ENCODE assay signal across 1 cellular context in genomic region chr3:39191103-39191502, GRCh38.
TF ChIP-seq lines count a peak whose summit lies in the region.

No MANE protein-coding gene starts in this region.

TF ChIP-seq in HepG2, 621 proteins besides CTCF, POLR2A, EP300 and RAD21:
- TF ChIP-seq MAZ (IDR thresholded peaks at IDR 0.05; ENCODE audit: borderline replicate concordance, low read depth, low read length) (peak; percentile 54; the same call in 1 of the 2 replicates), MAZ (CRISPR knock-in tag; IDR thresholded peaks at IDR 0.05; ENCODE audit: low read depth) (no peak), ZNF891 (CRISPR knock-in tag; IDR thresholded peaks at IDR 0.05) (no peak), FOXO1 (CRISPR knock-in tag; IDR thresholded peaks at IDR 0.05) (no peak), RFX1 (IDR thresholded peaks at IDR 0.05) (no peak), ZNF296 (CRISPR knock-in tag; conservative IDR thresholded peaks at IDR 0.05) (no peak), ZNF318 (CRISPR knock-in tag; IDR thresholded peaks at IDR 0.05) (no peak), ZNF724P (CRISPR knock-in tag; IDR thresholded peaks at IDR 0.05; ENCODE audit: borderline replicate concordance) (no peak)
